8 cellular contexts compared by ENCODE assay signal in genomic region chr15:60520825-60521368, GRCh38. TPM values are rescaled to one million over a fixed set of nuclear protein-coding genes. Genes with fewer than 3 reads are reported as not detected.
A peak's percentile ranks its signal among the peaks of the same experiment; 100 is the strongest.
DNase-seq lines count a peak whose midpoint lies in the region; ATAC-seq and TF ChIP-seq lines count a peak whose summit lies in the region.

No MANE protein-coding gene starts in this region.

- peaks cover 45% of the 10 kb centered on the region for H3K4me1 ChIP-seq in ACC112 (ENCODE audit: control insufficient read depth, insufficient read depth, low read length, unreplicated experiment)

- 0 out of 2 replicates have a peak overlapping the region, but pooled peaks have one; percentile 28 for H3K27ac ChIP-seq in ACC112 (ENCODE audit: low read depth, low read length)
- H3K27ac ChIP-seq in SK-N-MC, result no peak overlapping the region

- intact Hi-C loops in activated naive CD4-positive, alpha-beta T cell treated with anti-CD3 and anti-CD28 coated beads for 36 hours (cut with micrococcal nuclease), result loop anchor here (1.0 to 10.0 kb wide), 7 partner anchors 13 to 664 kb away; partner anchors contain the start of gene ICE2

- CTCF ChIA-PET in activated naive CD4-positive, alpha-beta T cell treated with anti-CD3 and anti-CD28 coated beads for 36 hours (lab: Charles Lee), result interaction anchor here (0.6 to 5.6 kb wide), 43 partner anchors 8 to 451 kb away, joined by 3 to 74 read pairs (median 6); partner anchors contain the start of gene ICE2

- DNase-seq in Kasumi-1 (lab: John Stamatoyannopoulos, UW) (peak; percentile 68 to 79), SK-N-MC (ENCODE audit: low read depth, low spot score) (peak; percentile 60), glutamatergic neuron (peak; percentile 82), retina (peak; percentile 47)
- peak; percentile 91 for DNase-seq in activated naive CD4-positive, alpha-beta T cell treated with anti-CD3 and anti-CD28 coated beads for 36 hours

- TF ChIP-seq CTCF in glutamatergic neuron (IDR thresholded peaks at IDR 0.05; ENCODE audit: partially characterized antibody, unreplicated experiment), result peak; percentile 93

- ATAC-seq in GM18511 (IDR thresholded peaks at IDR 0.05; ENCODE audit: unreplicated experiment), result peak; percentile 61
- ATAC-seq in HG02884 (IDR thresholded peaks at IDR 0.05; ENCODE audit: unreplicated experiment), result no peak

- 0 out of 2 replicates have a peak overlapping the region, but pooled peaks have one; percentile 2 for H3K4me3 ChIP-seq in ACC112 (ENCODE audit: low read depth, low read length)
- no peak overlapping the region for H3K4me3 ChIP-seq in SK-N-MC

- H3K36me3 ChIP-seq in ACC112 (ENCODE audit: insufficient read depth, low read length), result no peaks in the 10 kb centered on the region
- no peaks in the 10 kb centered on the region for H3K36me3 ChIP-seq in SK-N-MC (ENCODE audit: insufficient read depth, low read length)

- no peaks in the 10 kb centered on the region for H3K9me3 ChIP-seq in SK-N-MC (ENCODE audit: low read depth, low read length)

- H3K36me3 Mint-ChIP-seq in activated naive CD4-positive, alpha-beta T cell treated with anti-CD3 and anti-CD28 coated beads for 36 hours (ENCODE audit: low read depth), result peaks cover 28% of the 10 kb centered on the region
- no peaks in the 10 kb centered on the region for H3K36me3 Mint-ChIP-seq in glutamatergic neuron (ENCODE audit: unreplicated experiment)

- peaks cover 3% of the 10 kb centered on the region for H3K79me2 ChIP-seq in ACC112 (ENCODE audit: control insufficient read depth, insufficient read depth, low read length, unreplicated experiment)

- H3K27me3 ChIP-seq in ACC112 (ENCODE audit: insufficient read depth, low read length), result no peaks in the 10 kb centered on the region

- H3K27ac Mint-ChIP-seq in activated naive CD4-positive, alpha-beta T cell treated with anti-CD3 and anti-CD28 coated beads for 36 hours, result peak overlapping the region; percentile 42
- no peak overlapping the region for H3K27ac Mint-ChIP-seq in glutamatergic neuron (ENCODE audit: unreplicated experiment)

- H2AFZ ChIP-seq in ACC112 (ENCODE audit: low read length, unreplicated experiment), result peak overlapping the region; percentile 5

- no peaks in the 10 kb centered on the region for H3K27me3 Mint-ChIP-seq in activated naive CD4-positive, alpha-beta T cell treated with anti-CD3 and anti-CD28 coated beads for 36 hours (ENCODE audit: low read depth)
- H3K27me3 Mint-ChIP-seq in glutamatergic neuron (ENCODE audit: unreplicated experiment), result no peaks in the 10 kb centered on the region

- no peak overlapping the region for H3K4me3 Mint-ChIP-seq in activated naive CD4-positive, alpha-beta T cell treated with anti-CD3 and anti-CD28 coated beads for 36 hours
- no peak overlapping the region for H3K4me3 Mint-ChIP-seq in glutamatergic neuron (ENCODE audit: unreplicated experiment)

- H3K9me3 Mint-ChIP-seq in activated naive CD4-positive, alpha-beta T cell treated with anti-CD3 and anti-CD28 coated beads for 36 hours, result no peaks in the 10 kb centered on the region
- no peaks in the 10 kb centered on the region for H3K9me3 Mint-ChIP-seq in glutamatergic neuron (ENCODE audit: unreplicated experiment)

- no peak overlapping the region for H3K9ac ChIP-seq in SK-N-MC (ENCODE audit: insufficient read length)

- H3K4me1 Mint-ChIP-seq in activated naive CD4-positive, alpha-beta T cell treated with anti-CD3 and anti-CD28 coated beads for 36 hours (ENCODE audit: low read depth), result peaks cover 42% of the 10 kb centered on the region
- peaks cover 10% of the 10 kb centered on the region for H3K4me1 Mint-ChIP-seq in glutamatergic neuron (ENCODE audit: low read depth, unreplicated experiment)

RNA-seq across cellular contexts. Expression of gene ICE2, which starts 42.0 kb away (rescaled TPM):
- total RNA-seq in activated naive CD4-positive, alpha-beta T cell treated with anti-CD3 and anti-CD28 coated beads for 36 hours, result 10 to 100 TPM; 75.2 to 76.7 TPM
- total RNA-seq in glutamatergic neuron (ENCODE audit: unreplicated experiment), result 53.9 TPM
